24 cellular contexts compared by ENCODE assay signal in the genomic region with DNA sequence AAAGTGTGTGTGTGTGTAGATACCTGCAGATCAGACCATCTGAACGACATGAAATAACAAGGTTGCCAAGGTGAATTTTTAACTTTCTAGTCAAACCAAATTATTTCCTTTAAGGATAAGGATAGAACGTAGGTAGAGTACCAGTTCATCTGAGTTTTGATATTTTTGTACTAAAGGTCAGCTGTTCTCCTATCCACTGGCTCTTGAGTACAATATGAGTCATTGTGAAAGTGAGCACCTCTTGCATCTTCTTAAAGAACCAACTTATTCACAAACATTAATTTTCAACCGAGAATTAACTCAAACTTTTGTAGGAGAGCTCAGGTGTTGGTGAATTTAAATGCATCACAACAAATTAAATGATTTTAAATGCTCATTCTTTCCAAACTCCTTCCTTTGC.
A peak's percentile ranks its signal among the peaks of the same experiment; 100 is the strongest.
DNase-seq lines count a peak whose midpoint lies in the region; ATAC-seq and TF ChIP-seq lines count a peak whose summit lies in the region.
"Had no signal": no experiment of that assay in that cellular context is flagged by ENCODE, and none has a peak within 500 bp of the region (broad histone marks: within the 10 kb centered on the region; RNA-seq: fewer than 3 reads in every experiment).

No MANE protein-coding gene starts in this region.

- peak overlapping the region; percentile 24 for H3K27ac Mint-ChIP-seq in osteocyte (ENCODE audit: unreplicated experiment)
- H3K27ac Mint-ChIP-seq: activated CD4-positive, alpha-beta T cell treated with anti-CD3 and anti-CD28 coated beads, Interleukin-2, amount 10 ng/mL, durations not matched to agents 7 days and 5 days; activated naive CD4-positive, alpha-beta T cell treated with anti-CD3 and anti-CD28 coated beads, Interleukin-2, amount 50 U/mL, for 24 hours; nephron progenitor cell; T-helper 2 cell treated with Interferon-gamma antibody and Interleukin-4, amounts not matched to agents 5 μg/mL and 100 μg/mL, for 36 hours had no signal

- no peak overlapping the region for H3K4me3 Mint-ChIP-seq in osteocyte (ENCODE audit: unreplicated experiment)
- H3K4me3 Mint-ChIP-seq: activated CD4-positive, alpha-beta T cell treated with anti-CD3 and anti-CD28 coated beads, Interleukin-2, amount 10 ng/mL, durations not matched to agents 7 days and 5 days; activated naive CD4-positive, alpha-beta T cell treated with anti-CD3 and anti-CD28 coated beads, Interleukin-2, amount 50 U/mL, for 24 hours; nephron progenitor cell; T-helper 2 cell treated with Interferon-gamma antibody and Interleukin-4, amounts not matched to agents 5 μg/mL and 100 μg/mL, for 36 hours had no signal

- no peaks in the 10 kb centered on the region for H3K27me3 Mint-ChIP-seq in osteocyte (ENCODE audit: unreplicated experiment)

- DNase-seq in osteocyte (ENCODE audit: extremely low spot score, unreplicated experiment): no peak
- no peak for DNase-seq in effector CD8-positive, alpha-beta T cell (lab: John Stamatoyannopoulos, UW)
- no peak for DNase-seq in activated CD4-positive, alpha-beta T cell treated with anti-CD3 and anti-CD28 coated beads, Interleukin-2, amount 50 U/mL, for 1 hour
- DNase-seq in NCI-H1436 (lab: John Stamatoyannopoulos, UW): no peak
- DNase-seq: activated CD4-positive, alpha-beta T cell treated with anti-CD3 and anti-CD28 coated beads, Interleukin-2, amount 10 ng/mL, durations not matched to agents 7 days and 5 days; anterior cingulate cortex; C1 segment of cervical spinal cord; DMS79 treated with DMSO at 0.1 percent for 48 hours; lower lobe of right lung; NCI-H1092 treated with DMSO at 0.1 percent for 48 hours; NCI-H2081 treated with DMSO at 0.1 percent for 48 hours; NCI-H446; nephron progenitor cell; PC-3; right lobe of liver; stimulated activated naive CD4-positive, alpha-beta T cell treated with Interleukin-2 at 50 U/mL for 16 hours; WERI-Rb-1 had no signal

- peak; percentile 64 for ATAC-seq in GM18870 (IDR thresholded peaks at IDR 0.05; ENCODE audit: unreplicated experiment)
- peak; percentile 71 for ATAC-seq in GM21619 (IDR thresholded peaks at IDR 0.05; ENCODE audit: unreplicated experiment)
- peak; percentile 65 for ATAC-seq in HG03139 (IDR thresholded peaks at IDR 0.05; ENCODE audit: unreplicated experiment)
- ATAC-seq: HCT116, lower lobe of right lung, PC-3, right lobe of liver, Right ventricle myocardium inferior had no signal

- H3K4me1 Mint-ChIP-seq in osteocyte (ENCODE audit: unreplicated experiment): peaks cover 72% of the 10 kb centered on the region
- H3K4me1 Mint-ChIP-seq: activated CD4-positive, alpha-beta T cell treated with anti-CD3 and anti-CD28 coated beads, Interleukin-2, amount 10 ng/mL, durations not matched to agents 7 days and 5 days; activated naive CD4-positive, alpha-beta T cell treated with anti-CD3 and anti-CD28 coated beads, Interleukin-2, amount 50 U/mL, for 24 hours had no signal

- peaks cover 6% of the 10 kb centered on the region for H3K36me3 Mint-ChIP-seq in osteocyte (ENCODE audit: unreplicated experiment)
- H3K36me3 Mint-ChIP-seq: activated naive CD4-positive, alpha-beta T cell treated with anti-CD3 and anti-CD28 coated beads, Interleukin-2, amount 50 U/mL, for 24 hours had no signal

- H3K9me3 Mint-ChIP-seq in osteocyte (ENCODE audit: unreplicated experiment): peaks cover 13% of the 10 kb centered on the region
- H3K9me3 Mint-ChIP-seq: activated CD4-positive, alpha-beta T cell treated with anti-CD3 and anti-CD28 coated beads, Interleukin-2, amount 10 ng/mL, durations not matched to agents 7 days and 5 days; activated naive CD4-positive, alpha-beta T cell treated with anti-CD3 and anti-CD28 coated beads, Interleukin-2, amount 50 U/mL, for 24 hours; nephron progenitor cell; T-helper 2 cell treated with Interferon-gamma antibody and Interleukin-4, amounts not matched to agents 5 μg/mL and 100 μg/mL, for 36 hours had no signal

- TF ChIP-seq CTCF in osteocyte (IDR thresholded peaks at IDR 0.05): no peak
